ENCODE assay signal across 8 cellular contexts in the genomic region with DNA sequence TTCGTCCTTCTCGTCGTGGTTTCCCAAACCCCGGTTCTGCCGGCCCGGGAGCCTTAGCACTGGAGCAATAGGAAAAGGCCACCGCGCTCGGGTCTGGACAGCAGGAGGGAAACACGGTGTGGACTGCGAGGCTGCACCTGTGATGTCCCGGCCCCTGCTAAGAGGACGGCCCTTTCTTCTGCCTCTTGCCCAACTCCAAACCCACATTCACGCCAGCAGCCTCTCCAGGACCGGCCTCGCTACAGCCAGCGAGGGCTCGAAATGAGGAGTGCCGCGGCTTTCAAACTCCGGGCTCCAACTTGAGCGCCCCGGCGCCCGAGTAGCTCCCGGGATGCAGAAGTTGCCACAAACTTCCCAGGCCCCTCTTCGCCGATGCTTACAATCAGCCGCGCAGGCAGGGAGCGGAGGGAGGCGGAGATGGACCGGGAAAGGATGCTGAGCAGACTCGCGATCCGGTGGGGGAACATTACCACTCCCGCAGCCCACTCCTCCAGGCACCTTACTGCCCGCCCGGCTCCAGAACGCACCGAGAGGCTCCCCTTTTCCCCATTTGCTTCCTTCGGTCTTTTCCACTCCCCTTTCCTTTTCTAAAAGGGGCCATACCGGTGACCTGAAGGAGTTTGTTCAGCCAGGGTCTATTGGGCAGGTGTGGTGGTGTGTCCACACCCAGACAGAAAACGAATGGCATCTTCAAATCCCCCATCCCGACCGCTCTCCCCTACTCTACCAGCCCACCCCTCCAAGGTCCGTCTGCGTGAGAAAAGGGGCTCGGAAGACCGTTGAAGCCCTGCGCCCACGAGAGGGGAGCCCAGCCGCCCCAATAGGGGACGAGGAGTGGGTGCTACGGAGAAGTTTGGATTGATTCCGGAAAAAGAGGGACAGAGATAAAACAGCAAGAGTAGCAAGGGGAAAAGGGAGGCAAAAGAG. TPM values are rescaled to one million over a fixed set of nuclear protein-coding genes. Genes with fewer than 3 reads are reported as not detected.
A peak's percentile ranks its signal among the peaks of the same experiment; 100 is the strongest.
DNase-seq lines count a peak whose midpoint lies in the region; FAIRE-seq and TF ChIP-seq lines count a peak whose summit lies in the region.

No MANE protein-coding gene starts in this region.

- DNase-seq in NCI-H1417 (lab: John Stamatoyannopoulos, UW) (peak in 2 of 3 experiments; percentile 49 to 50), NCI-H1417 treated with DMSO at 0.1 percent for 48 hours (lab: John Stamatoyannopoulos, UW) (no peak), endothelial cell of umbilical vein (ENCODE audit: low read depth, low spot score) (no peak), tibial artery (peak in 1 of 2 donors; percentile 67), cerebellar cortex (ENCODE audit: low spot score) (no peak), MV-4-11 (lab: John Stamatoyannopoulos, UW) (no peak)
- peak; percentile 58 for DNase-seq in activated CD4-positive, alpha-beta T cell treated with anti-CD3 and anti-CD28 coated beads for 48 hours

- no peaks in the 10 kb centered on the region for H3K9me1 ChIP-seq in endothelial cell of umbilical vein (replicated peaks; ENCODE audit: control insufficient read depth, extremely low read depth, insufficient read depth, low read length)

- CTCF ChIA-PET in endothelial cell of umbilical vein (lab: Charles Lee): interaction anchor here (1.8 to 2.2 kb wide), 2 partner anchors 13 to 23 kb away, joined by 7 to 11 read pairs; no protein-coding TSS in a partner anchor

- FAIRE-seq in endothelial cell of umbilical vein (lab: Jason Lieb, UNC): no peak

- no peaks in the 10 kb centered on the region for H4K20me1 ChIP-seq in endothelial cell of umbilical vein (replicated peaks; ENCODE audit: control insufficient read depth, extremely low read depth, insufficient read depth, low read length)

- H3K27me3 ChIP-seq in endothelial cell of umbilical vein (ENCODE audit: control insufficient read depth in 2 of 2, insufficient read depth in 2 of 2, low read length in 2 of 2): peaks cover 28 to 57% of the 10 kb centered on the region in 2 experiments
- peaks cover 0 to 4% of the 10 kb centered on the region in 2 donors for H3K27me3 ChIP-seq in muscle layer of colon (ENCODE audit: control insufficient read depth in 1 of 2, insufficient read depth in 2 of 2, low read length in 2 of 2)
- peaks cover 0 to 8% of the 10 kb centered on the region in 2 donors for H3K27me3 ChIP-seq in tibial artery

- TF ChIP-seq CTCF in endothelial cell of umbilical vein (IDR thresholded peaks at IDR 0.05; ENCODE audit: extremely low read depth in 1 of 2, insufficient read depth in 1 of 2, low read depth in 1 of 2, low read length in 2 of 2) (no peak), tibial artery (IDR thresholded peaks at IDR 0.05) (no peak)

- no peaks in the 10 kb centered on the region for H3K79me2 ChIP-seq in endothelial cell of umbilical vein (ENCODE audit: control insufficient read depth, insufficient read depth, low read length)

- H3K9me3 ChIP-seq in endothelial cell of umbilical vein (replicated peaks; ENCODE audit: control insufficient read depth, insufficient read depth, low read length) (no peaks in the 10 kb centered on the region), muscle layer of colon (ENCODE audit: low read length) (no peaks in the 10 kb centered on the region), tibial artery (peaks cover 0 to 4% (median 0%) of the 10 kb centered on the region in 3 donors)

- peak overlapping the region; percentile 76 for H2AFZ ChIP-seq in endothelial cell of umbilical vein (ENCODE audit: low read depth, low read length)

- no peaks in the 10 kb centered on the region for H3K36me3 ChIP-seq in endothelial cell of umbilical vein (ENCODE audit: control insufficient read depth in 2 of 2, extremely low read depth in 1 of 2, insufficient read depth in 2 of 2, low read length in 2 of 2)
- no peaks in the 10 kb centered on the region for H3K36me3 ChIP-seq in muscle layer of colon (ENCODE audit: insufficient read depth, low read length)
- H3K36me3 ChIP-seq in tibial artery: no peaks in the 10 kb centered on the region

- peak overlapping the region; percentile 62 for H3K4me2 ChIP-seq in endothelial cell of umbilical vein (ENCODE audit: insufficient read depth, low read length)

- intact Hi-C loops in endothelial cell of umbilical vein (cut with micrococcal nuclease) (no loop called here), tibial artery (cut with DNase I; ENCODE audit: low total_unique reads) (no loop called here)

- H3K27ac ChIP-seq in endothelial cell of umbilical vein (ENCODE audit: insufficient read depth, low read depth, low read length) (no peak overlapping the region), muscle layer of colon (ENCODE audit: low read depth, low read length) (peak overlapping the region; percentile 90), tibial artery (peak overlapping the region; percentile 63 to 67)

- TF ChIP-seq POLR2A in endothelial cell of umbilical vein (IDR thresholded peaks at IDR 0.05; ENCODE audit: low read depth, low read length): no peak

- H3K4me3 ChIP-seq in endothelial cell of umbilical vein (replicated peaks in 1 of 3; ENCODE audit: insufficient read depth in 1 of 3, low read depth in 1 of 3, low read length in 3 of 3): peak overlapping the region; percentile 12 to 40 (median 34)
- H3K4me3 ChIP-seq in muscle layer of colon (ENCODE audit: low read depth in 1 of 2, low read length in 2 of 2): peak overlapping the region; percentile 85 to 95
- H3K4me3 ChIP-seq in tibial artery: peak overlapping the region; percentile 67 to 76

- H3K4me1 ChIP-seq in endothelial cell of umbilical vein (ENCODE audit: control insufficient read depth, extremely low read depth, insufficient read depth, low read length) (peaks cover 6% of the 10 kb centered on the region), muscle layer of colon (ENCODE audit: insufficient read depth, low read length) (peaks cover 16% of the 10 kb centered on the region), tibial artery (peaks cover 0 to 34% (median 17%) of the 10 kb centered on the region in 4 donors)

- H3K9ac ChIP-seq in endothelial cell of umbilical vein (replicated peaks; ENCODE audit: extremely low read depth, insufficient read depth, low read length) (no peak overlapping the region), muscle layer of colon (ENCODE audit: low read length) (peak overlapping the region; percentile 75)

- BruUV-seq in endothelial cell of umbilical vein (replicated peaks; lab: Mats Ljungman, UMichigan): no TSS peak

- POLR2A ChIA-PET in endothelial cell of umbilical vein (lab: Charles Lee): no interaction called here

- dilution Hi-C loops in endothelial cell of umbilical vein (cut with MboI; ENCODE audit: extremely low pct_ligation_motif_present, low sequenced_read_pairs): no loop called here

TF ChIP-seq in endothelial cell of umbilical vein, 7 proteins besides CTCF, POLR2A, EP300 and RAD21:
- TF ChIP-seq MYC (IDR thresholded peaks at IDR 0.05; ENCODE audit: low read depth, low read length) (no peak), EZH2 (IDR thresholded peaks at IDR 0.05; ENCODE audit: borderline replicate concordance, low read depth, low read length, severe bottlenecking) (peak; percentile 66), POLR2AphosphoS5 (IDR thresholded peaks at IDR 0.05; ENCODE audit: insufficient read depth, low read depth, low read length) (no peak), GATA2 (IDR thresholded peaks at IDR 0.05; ENCODE audit: insufficient read depth, insufficient read length, low read depth, low read length) (no peak), FOS (IDR thresholded peaks at IDR 0.05; ENCODE audit: borderline replicate concordance, insufficient read depth, low read length) (no peak)

RNA-seq across cellular contexts. Expression of gene SATB1, which starts 18.8 kb away (rescaled TPM):
- total RNA-seq in endothelial cell of umbilical vein: 6.2 and 6.7 TPM in 2 replicates
- polyA plus RNA-seq in endothelial cell of umbilical vein: 3.9 and 6.0 TPM in 2 replicates
- 5.0 and 7.3 TPM in 2 replicates for polyA plus RNA-seq in endothelial cell of umbilical vein (2011; cell fraction: cytosol; rRNA removed)
- polyA plus RNA-seq in endothelial cell of umbilical vein (2011; cell fraction: nucleus; rRNA removed): 27.7 and 27.9 TPM in 2 replicates
- polyA plus RNA-seq in endothelial cell of umbilical vein (2012): 2.5 and 2.8 TPM in 2 replicates
- 11.4 and 24.6 TPM in 2 replicates for polyA minus RNA-seq in endothelial cell of umbilical vein
- not detected for polyA minus RNA-seq in endothelial cell of umbilical vein (2011; cell fraction: cytosol; rRNA and poly(A)+ RNA removed)
- polyA minus RNA-seq in endothelial cell of umbilical vein (2011; cell fraction: nucleus; rRNA and poly(A)+ RNA removed): 15.5 and 24.6 TPM in 2 replicates

Comparison
In these comparisons a context has a peak if more than half of its experiments do, and no peak if none do; other contexts are left out.
1. DNase-seq: peak in NCI-H1417 (2 of 3) and activated CD4-positive, alpha-beta T cell treated with anti-CD3 and anti-CD28 coated beads for 48 hours (single experiment); none in NCI-H1417 treated with DMSO at 0.1 percent for 48 hours (single experiment), endothelial cell of umbilical vein (single experiment), cerebellar cortex (single experiment) and MV-4-11 (single experiment).
2. H3K4me3 ChIP-seq: peak in every context shown above with its lines; median percentile 90 in muscle layer of colon; 72 in tibial artery; 34 in endothelial cell of umbilical vein.